Comparison of ENCODE assay signal across 19 cellular contexts in the genomic region with DNA sequence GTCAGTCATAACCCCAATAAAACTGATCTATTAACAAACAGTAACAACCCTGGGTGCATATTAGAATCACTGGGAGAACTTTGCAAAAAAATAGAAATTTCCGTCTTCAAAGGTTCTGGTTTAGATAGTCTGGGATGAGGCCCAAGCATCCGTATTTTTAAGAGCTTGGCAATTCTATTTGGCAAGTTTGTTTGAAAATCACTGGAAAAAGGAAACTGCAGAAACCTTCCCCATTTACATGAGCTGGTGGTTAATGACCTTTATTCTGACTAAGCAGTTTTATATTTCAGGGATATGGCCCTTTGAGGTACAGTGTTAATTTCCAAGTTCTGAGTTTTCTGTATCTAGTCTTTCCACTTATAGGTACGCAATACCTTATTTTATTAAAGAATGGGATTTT.
DNase-seq lines count a peak whose midpoint lies in the region; ATAC-seq, FAIRE-seq and TF ChIP-seq lines count a peak whose summit lies in the region.
"Had no signal": no experiment of that assay in that cellular context is flagged by ENCODE, and none has a peak within 500 bp of the region (broad histone marks: within the 10 kb centered on the region; RNA-seq: fewer than 3 reads in every experiment).

No MANE protein-coding gene starts in this region.

- no peaks in the 10 kb centered on the region for H3K9me3 ChIP-seq in liver (ENCODE audit: control insufficient read depth in 4 of 4, low read length in 3 of 4)
- no peaks in the 10 kb centered on the region for H3K9me3 ChIP-seq in HepG2 (ENCODE audit: low read length)
- H3K9me3 ChIP-seq: BE2C, HAP-1 had no signal

- BruUV-seq in HepG2 (replicated peaks; lab: Mats Ljungman, UMichigan): no TSS peak

- DNase-seq in HepG2 (ENCODE audit: low spot score): no peak
- DNase-seq in globus pallidus (ENCODE audit: low spot score): peak; percentile 21
- DNase-seq in sciatic nerve (ENCODE audit: low spot score): no peak
- no peak for DNase-seq in Ammon's horn (ENCODE audit: low spot score)
- no peak for DNase-seq in superior temporal gyrus (ENCODE audit: extremely low spot score)
- DNase-seq in RWPE1 (ENCODE audit: low spot score): no peak
- DNase-seq: BE2C; C1 segment of cervical spinal cord; CD4-positive, CD25-positive, alpha-beta regulatory T cell; CD8-positive, alpha-beta memory T cell; COR-L47 had no signal

- no peak overlapping the region for H2AFZ ChIP-seq in HepG2 (ENCODE audit: low read length)

- H3K36me3 ChIP-seq in liver (ENCODE audit: control insufficient read depth in 4 of 4, insufficient read depth in 3 of 4, low read depth in 1 of 4, low read length in 3 of 4): peaks cover 0 to 2% (median 0%) of the 10 kb centered on the region in 4 donors
- H3K36me3 ChIP-seq in HepG2 (replicated peaks in 1 of 2; ENCODE audit: control insufficient read depth in 1 of 2, insufficient read depth in 2 of 2, low read length in 2 of 2): 0 out of 5 replicates have a peak, but pooled peaks cover 0 to 8% of the 10 kb centered on the region in 2 experiments
- H3K36me3 ChIP-seq: BE2C, HAP-1 had no signal

- no peak for ATAC-seq in HepG2
- ATAC-seq in sciatic nerve: peak; percentile 51

- POLR2A ChIA-PET in HepG2 (lab: Yijun Ruan, JAX): no interaction called here
- POLR2A ChIA-PET in RWPE1 (lab: Yijun Ruan, JAX; ENCODE audit: low non-redundant PET): no interaction called here

- no peak for FAIRE-seq in HepG2 (lab: Jason Lieb, UNC)
- FAIRE-seq in endometrium (lab: Jason Lieb, UNC): peak; percentile 80
- FAIRE-seq: D721Med, G401.6, GM12891, GM19239 had no signal

- no peak overlapping the region for H3K4me2 ChIP-seq in HepG2 (ENCODE audit: low read depth, low read length)

- peaks cover 8% of the 10 kb centered on the region for H4K20me1 ChIP-seq in HepG2 (ENCODE audit: insufficient read depth, low read length)

- TF ChIP-seq EP300 in HepG2 (IDR thresholded peaks at IDR 0.05; ENCODE audit: low read depth in 2 of 2, low read length in 2 of 2): no peak
- TF ChIP-seq EP300 in HepG2 (CRISPR knock-in tag; IDR thresholded peaks at IDR 0.05; ENCODE audit: borderline replicate concordance): no peak

- TF ChIP-seq CTCF in liver (IDR thresholded peaks at IDR 0.05; ENCODE audit: low read depth, low read length, missing input control): no peak
- no peak for TF ChIP-seq CTCF in HepG2 (CRISPR knock-in tag; IDR thresholded peaks at IDR 0.05)
- TF ChIP-seq CTCF in RWPE1 (conservative IDR thresholded peaks at IDR 0.05; ENCODE audit: low read depth): no peak

- H3K4me3 ChIP-seq in liver (ENCODE audit: low read depth in 1 of 3, low read length in 3 of 3) (no peak overlapping the region), HepG2 (replicated peaks in 1 of 3; ENCODE audit: insufficient read depth in 1 of 3, low read depth in 2 of 3, low read length in 3 of 3) (no peak overlapping the region)
- H3K4me3 ChIP-seq: HAP-1 had no signal

- TF ChIP-seq RAD21 in liver (IDR thresholded peaks at IDR 0.05) (peak; percentile 12), HepG2 (CRISPR knock-in tag; IDR thresholded peaks at IDR 0.05) (no peak)

- intact Hi-C loops in HepG2 (cut with micrococcal nuclease; ENCODE audit: unreplicated experiment): no loop called here
- intact Hi-C loops in sciatic nerve (cut with DNase I): no loop called here

- H3K79me2 ChIP-seq in HepG2 (ENCODE audit: insufficient read depth, low read length): no peaks in the 10 kb centered on the region

- peaks cover 0 to 6% (median 4%) of the 10 kb centered on the region in 4 donors for H3K4me1 ChIP-seq in liver (ENCODE audit: control insufficient read depth in 4 of 4, insufficient read depth in 4 of 4, low read length in 3 of 4)
- peaks cover 33% of the 10 kb centered on the region for H3K4me1 ChIP-seq in HepG2 (ENCODE audit: insufficient read depth, low read length)
- H3K4me1 ChIP-seq: BE2C had no signal

- no peaks in the 10 kb centered on the region for H3K27me3 ChIP-seq in liver (ENCODE audit: control insufficient read depth in 4 of 4, insufficient read depth in 4 of 4, low read length in 3 of 4)
- H3K27me3 ChIP-seq in HepG2 (ENCODE audit: control insufficient read depth in 1 of 2, insufficient read depth in 2 of 2, low read length in 2 of 2): no peaks in the 10 kb centered on the region
- H3K27me3 ChIP-seq: BE2C had no signal

- CTCF ChIA-PET in HepG2 (lab: Yijun Ruan, JAX; ENCODE audit: low intra/inter-chr PET ratio, low total read pairs) (no interaction called here), RWPE1 (lab: Yijun Ruan, JAX) (no interaction called here)

- H3K9ac ChIP-seq in liver (ENCODE audit: low read depth in 1 of 2, low read length in 2 of 2) (no peak overlapping the region), HepG2 (ENCODE audit: insufficient read depth, low read depth, low read length) (no peak overlapping the region)

- TF ChIP-seq POLR2A in HepG2 (IDR thresholded peaks at IDR 0.05; ENCODE audit: insufficient read depth in 1 of 2, low read depth in 2 of 2, low read length in 2 of 2): no peak

- no peak overlapping the region for H3K27ac ChIP-seq in liver (ENCODE audit: low read depth in 1 of 2, low read length in 2 of 2)
- no peak overlapping the region for H3K27ac ChIP-seq in HepG2 (ENCODE audit: extremely low read length, insufficient read depth, low read length)
- no peak overlapping the region for H3K27ac ChIP-seq in RWPE1
- H3K27ac ChIP-seq: HL-60 had no signal

- in situ Hi-C loops in HepG2 (cut with HindIII; ENCODE audit: extremely low pct_ligation_motif_present, low pct_unique_long_range_greater_than_20kb): no loop called here

- 76% methylated on average over 3 of the region's 3 CpGs for WGBS in liver
- 99% methylated on average over 3 of the region's 3 CpGs for WGBS in HepG2 (ENCODE audit: low lambda C conversion rate)

TF ChIP-seq in liver, 16 proteins besides CTCF, POLR2A, EP300 and RAD21:
- TF ChIP-seq, protein P1, sequence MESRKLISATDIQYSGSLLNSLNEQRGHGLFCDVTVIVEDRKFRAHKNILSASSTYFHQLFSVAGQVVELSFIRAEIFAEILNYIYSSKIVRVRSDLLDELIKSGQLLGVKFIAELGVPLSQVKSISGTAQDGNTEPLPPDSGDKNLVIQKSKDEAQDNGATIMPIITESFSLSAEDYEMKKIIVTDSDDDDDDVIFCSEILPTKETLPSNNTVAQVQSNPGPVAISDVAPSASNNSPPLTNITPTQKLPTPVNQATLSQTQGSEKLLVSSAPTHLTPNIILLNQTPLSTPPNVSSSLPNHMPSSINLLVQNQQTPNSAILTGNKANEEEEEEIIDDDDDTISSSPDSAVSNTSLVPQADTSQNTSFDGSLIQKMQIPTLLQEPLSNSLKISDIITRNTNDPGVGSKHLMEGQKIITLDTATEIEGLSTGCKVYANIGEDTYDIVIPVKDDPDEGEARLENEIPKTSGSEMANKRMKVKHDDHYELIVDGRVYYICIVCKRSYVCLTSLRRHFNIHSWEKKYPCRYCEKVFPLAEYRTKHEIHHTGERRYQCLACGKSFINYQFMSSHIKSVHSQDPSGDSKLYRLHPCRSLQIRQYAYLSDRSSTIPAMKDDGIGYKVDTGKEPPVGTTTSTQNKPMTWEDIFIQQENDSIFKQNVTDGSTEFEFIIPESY (IDR thresholded peaks at IDR 0.05): no peak
- TF ChIP-seq RXRA (IDR thresholded peaks at IDR 0.05): peak; percentile 58 to 66
- TF ChIP-seq, protein P2, sequence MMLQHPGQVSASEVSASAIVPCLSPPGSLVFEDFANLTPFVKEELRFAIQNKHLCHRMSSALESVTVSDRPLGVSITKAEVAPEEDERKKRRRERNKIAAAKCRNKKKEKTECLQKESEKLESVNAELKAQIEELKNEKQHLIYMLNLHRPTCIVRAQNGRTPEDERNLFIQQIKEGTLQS (IDR thresholded peaks at IDR 0.05): no peak
- TF ChIP-seq, protein P3, sequence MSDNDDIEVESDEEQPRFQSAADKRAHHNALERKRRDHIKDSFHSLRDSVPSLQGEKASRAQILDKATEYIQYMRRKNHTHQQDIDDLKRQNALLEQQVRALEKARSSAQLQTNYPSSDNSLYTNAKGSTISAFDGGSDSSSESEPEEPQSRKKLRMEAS (IDR thresholded peaks at IDR 0.05): no peak
- TF ChIP-seq TAF1 (conservative IDR thresholded peaks at IDR 0.05): no peak
- TF ChIP-seq HNF4G (IDR thresholded peaks at IDR 0.05): no peak
- TF ChIP-seq FOXA1 (IDR thresholded peaks at IDR 0.05): no peak

TF ChIP-seq in HepG2, 621 proteins besides CTCF, POLR2A, EP300 and RAD21:
- TF ChIP-seq ZNF496 (CRISPR knock-in tag; IDR thresholded peaks at IDR 0.05; ENCODE audit: insufficient replicate concordance) (no peak), ZNF567 (CRISPR knock-in tag; IDR thresholded peaks at IDR 0.05; ENCODE audit: borderline replicate concordance) (no peak)
